12 cellular contexts compared by ENCODE assay signal in genomic region chr7:46744957-46745699, GRCh38.
"Had no signal": no experiment of that assay in that cellular context is flagged by ENCODE, and none has a peak within 500 bp of the region (broad histone marks: within the 10 kb centered on the region; RNA-seq: fewer than 3 reads in every experiment).

No MANE protein-coding gene starts in this region.

- H3K27ac ChIP-seq: adrenal gland, brain microvascular endothelial cell, esophagus muscularis mucosa, stomach, thoracic aorta had no signal

- H3K4me3 Mint-ChIP-seq: immature natural killer cell; natural killer cell treated with Interleukin-12 subunit alpha and Interleukin-12 subunit beta and Interleukin-15 and Interleukin-18, amount 100 ng/mL, for 72 hours; T-helper 17 cell had no signal

- H3K27me3 ChIP-seq: adrenal gland, brain microvascular endothelial cell, esophagus muscularis mucosa, stomach had no signal

- H3K36me3 ChIP-seq: adrenal gland, brain microvascular endothelial cell, esophagus muscularis mucosa, stomach, thoracic aorta had no signal

- H3K27ac Mint-ChIP-seq: immature natural killer cell; natural killer cell treated with Interleukin-12 subunit alpha and Interleukin-12 subunit beta and Interleukin-15 and Interleukin-18, amount 100 ng/mL, for 72 hours; T-helper 17 cell had no signal

- DNase-seq: activated naive CD4-positive, alpha-beta T cell treated with anti-CD3 and anti-CD28 coated beads, Interleukin-2, amount 50 U/mL, for 16 hours; activated T-cell treated with anti-CD3 and anti-CD28 coated beads, Interleukin-2, amount 50 U/mL, for 1 hour; adrenal gland; brain microvascular endothelial cell; glutamatergic neuron; immature natural killer cell; stimulated activated CD4-positive, alpha-beta T cell treated with anti-CD3 and anti-CD28 coated beads, Interleukin-4, amount 100 ng/mL, for 4 hours; stomach; T-helper 17 cell had no signal

- H3K4me3 ChIP-seq: adrenal gland, esophagus muscularis mucosa, stomach, thoracic aorta had no signal

- H3K9me3 ChIP-seq: adrenal gland, esophagus muscularis mucosa, stomach, thoracic aorta had no signal

- H3K36me3 Mint-ChIP-seq: immature natural killer cell; natural killer cell treated with Interleukin-12 subunit alpha and Interleukin-12 subunit beta and Interleukin-15 and Interleukin-18, amount 100 ng/mL, for 72 hours had no signal

- H3K4me1 Mint-ChIP-seq: T-helper 17 cell had no signal

- H3K27me3 Mint-ChIP-seq: natural killer cell treated with Interleukin-12 subunit alpha and Interleukin-12 subunit beta and Interleukin-15 and Interleukin-18, amount 100 ng/mL, for 72 hours; T-helper 17 cell had no signal

- H3K4me1 ChIP-seq: adrenal gland, stomach had no signal
